14 cellular contexts compared by ENCODE assay signal in the genomic region with DNA sequence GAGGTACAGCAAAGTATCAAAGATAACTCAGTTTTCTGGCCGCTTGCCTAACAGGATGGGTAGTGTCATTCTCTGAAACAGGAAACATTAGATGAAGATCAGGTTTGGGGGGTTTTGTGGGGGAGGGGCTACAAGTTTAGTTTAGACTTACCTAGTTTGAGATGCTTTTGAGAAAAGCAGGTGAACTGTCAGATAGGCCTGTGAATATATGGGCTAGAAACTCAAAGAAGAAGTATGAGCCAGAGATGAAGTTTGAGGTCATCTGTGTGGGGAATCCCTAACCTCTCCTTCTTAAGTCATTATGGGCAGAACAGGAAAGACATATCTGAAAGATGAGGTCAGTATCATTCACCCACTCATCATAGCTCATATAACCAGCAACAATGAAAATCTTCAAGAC. TPM values are rescaled to one million over a fixed set of nuclear protein-coding genes. Genes with fewer than 3 reads are reported as not detected.
DNase-seq lines count a peak whose midpoint lies in the region; ATAC-seq and TF ChIP-seq lines count a peak whose summit lies in the region.
"Had no signal": no experiment of that assay in that cellular context is flagged by ENCODE, and none has a peak within 500 bp of the region (broad histone marks: within the 10 kb centered on the region; RNA-seq: fewer than 3 reads in every experiment).

No MANE protein-coding gene starts in this region.

- no peak for TF ChIP-seq POLR2A in lower leg skin (IDR thresholded peaks at IDR 0.05)

- H2AFZ ChIP-seq in fibroblast of lung (ENCODE audit: low read length), result no peak overlapping the region

- ATAC-seq in GM18511 (IDR thresholded peaks at IDR 0.05; ENCODE audit: unreplicated experiment), result peak; percentile 58
- no peak for ATAC-seq in GM19467 (IDR thresholded peaks at IDR 0.05; ENCODE audit: unreplicated experiment)

- TF ChIP-seq CTCF in fibroblast of lung (conservative IDR thresholded peaks at IDR 0.05 in 1 of 2, IDR thresholded peaks at IDR 0.05 in 1 of 2; ENCODE audit: low read depth in 1 of 2, low read length in 2 of 2) (no peak), lower leg skin (IDR thresholded peaks at IDR 0.05) (no peak)

- H4K20me1 ChIP-seq in fibroblast of lung (ENCODE audit: control insufficient read depth, extremely low read depth, insufficient read depth, low read length), result no peaks in the 10 kb centered on the region

- H3K4me1 ChIP-seq in fibroblast of lung (ENCODE audit: control insufficient read depth, extremely low read depth, insufficient read depth, low read length), result peaks cover 9% of the 10 kb centered on the region

- no peaks in the 10 kb centered on the region for H3K9me3 ChIP-seq in fibroblast of lung (ENCODE audit: control insufficient read depth, insufficient read depth, low read depth, low read length)

- no peaks in the 10 kb centered on the region for H3K27me3 ChIP-seq in fibroblast of lung (ENCODE audit: control insufficient read depth, insufficient read depth, low read length)

- no peaks in the 10 kb centered on the region for H3K79me2 ChIP-seq in fibroblast of lung (ENCODE audit: control insufficient read depth, insufficient read depth, low read length)

- H3K9ac ChIP-seq in fibroblast of lung (ENCODE audit: insufficient read depth, low read length), result no peak overlapping the region

- no peaks in the 10 kb centered on the region for H3K36me3 ChIP-seq in fibroblast of lung (ENCODE audit: control insufficient read depth, insufficient read depth, low read length)

- 89 to 94% methylated on average over 1 of the region's 1 CpG for WGBS in lower leg skin, 2 donors

- H3K4me2 ChIP-seq in fibroblast of lung (ENCODE audit: extremely low read depth, insufficient read depth, low read length), result no peak overlapping the region

- no peak overlapping the region for H3K27ac ChIP-seq in fibroblast of lung (ENCODE audit: insufficient read depth, low read length)

- DNase-seq in A172 (ENCODE audit: low spot score) (peak; percentile 82), RKO (ENCODE audit: low spot score) (peak; percentile 51), fibroblast of lung (ENCODE audit: low read depth in 2 of 2) (peak; percentile 49 to 89), posterior vena cava (ENCODE audit: low spot score) (no peak), lower leg skin (ENCODE audit: low spot score in 2 of 2) (no peak), SHP77 treated with DMSO at 0.1 percent for 48 hours (lab: John Stamatoyannopoulos, UW) (no peak)
- DNase-seq: activated effector memory CD4-positive, alpha-beta T cell treated with anti-CD3 and anti-CD28 coated beads, Interleukin-2, amount 50 U/mL, for 16 hours; CD4-positive, alpha-beta T cell; hypothalamus; NCI-H1694; SIG-M5 had no signal

- H3K4me3 ChIP-seq in fibroblast of lung (replicated peaks in 1 of 4; ENCODE audit: control extremely low read depth in 1 of 4, insufficient read depth in 1 of 4, low read depth in 3 of 4, low read length in 4 of 4), result no peak overlapping the region
- no peak overlapping the region for H3K4me3 ChIP-seq in lower leg skin (ENCODE audit: low read depth, poor library complexity, severe bottlenecking)

- intact Hi-C loops in posterior vena cava (cut with DNase I), result no loop called here
- intact Hi-C loops in lower leg skin (cut with DNase I; ENCODE audit: low total_unique reads), result no loop called here

RNA-seq across cellular contexts. Expression of a gene that starts 11.9 kb away (rescaled TPM):
- not detected in 2 replicates for total RNA-seq in A172 (2014; rRNA removed; shearing (Covaris generic))
- not detected in 2 replicates for total RNA-seq in fibroblast of lung
- polyA plus RNA-seq in fibroblast of lung, result not detected in 2 replicates
- polyA plus RNA-seq in fibroblast of lung (2012), result 0.09 and 0.20 TPM in 2 replicates
- polyA minus RNA-seq in fibroblast of lung (ENCODE audit: low replicate concordance), result not detected in 2 replicates
- not detected for total RNA-seq in posterior vena cava
- total RNA-seq in lower leg skin, result not detected
- total RNA-seq: CD4-positive, alpha-beta T cell; osteocyte had no signal

RNA-seq across cellular contexts. Expression of a gene that starts 14.0 kb away (rescaled TPM):
- total RNA-seq in A172 (2014; rRNA removed; shearing (Covaris generic)), result 150 and 160 TPM in 2 replicates
- total RNA-seq in fibroblast of lung, result 55.7 and 117 TPM in 2 replicates
- 94.0 and 140 TPM in 2 replicates for polyA plus RNA-seq in fibroblast of lung
- 57.5 and 73.8 TPM in 2 replicates for polyA plus RNA-seq in fibroblast of lung (2012)
- 47.5 and 86.9 TPM in 2 replicates for polyA minus RNA-seq in fibroblast of lung (ENCODE audit: low replicate concordance)
- 10 to 100 TPM in 1 of 2 donors, 1 to 10 TPM in 1; 8.7 to 15.0 TPM for total RNA-seq in posterior vena cava
- 1 to 10 TPM; 1.9 to 3.0 (median 2.1) TPM for total RNA-seq in lower leg skin

RNA-seq across cellular contexts. Expression of a gene that starts 14.3 kb away (rescaled TPM):
- 0.12 and 0.50 TPM in 2 replicates for total RNA-seq in A172 (2014; rRNA removed; shearing (Covaris generic))
- total RNA-seq in fibroblast of lung (under 0.01 and 0.33 TPM in 2 replicates), posterior vena cava (not detected), lower leg skin (not detected)
- 0.08 and 0.09 TPM in 2 replicates for polyA plus RNA-seq in fibroblast of lung
- polyA plus RNA-seq in fibroblast of lung (2012), result not detected in 2 replicates
- not detected in 2 replicates for polyA minus RNA-seq in fibroblast of lung (ENCODE audit: low replicate concordance)
- total RNA-seq: CD4-positive, alpha-beta T cell; osteocyte had no signal

Comparison
In these comparisons a context has a peak if more than half of its experiments do, and no peak if none do; other contexts are left out.
1. DNase-seq: peak in A172 (single experiment), RKO (single experiment) and fibroblast of lung (2 of 2); none in posterior vena cava (single experiment), lower leg skin (0 of 2) and SHP77 treated with DMSO at 0.1 percent for 48 hours (single experiment).